ENCODE assay signal across 2 cellular contexts in genomic region chr6:84197708-84198107, GRCh38.
A peak's percentile ranks its signal among the peaks of the same experiment; 100 is the strongest.
TF ChIP-seq lines count a peak whose summit lies in the region.

No MANE protein-coding gene starts in this region.

TF ChIP-seq in HepG2, 621 proteins besides CTCF, POLR2A, EP300 and RAD21:
- TF ChIP-seq ZNF629 (CRISPR knock-in tag; conservative IDR thresholded peaks at IDR 0.05), result no peak
- no peak for TF ChIP-seq MAFK (conservative IDR thresholded peaks at IDR 0.05 in 1 of 2, IDR thresholded peaks at IDR 0.05 in 1 of 2; ENCODE audit: low read length in 2 of 2)
- TF ChIP-seq STAG1 (CRISPR knock-in tag; IDR thresholded peaks at IDR 0.05), result peak; percentile 24; the same call in 1 of the 2 replicates
- TF ChIP-seq MAFF (IDR thresholded peaks at IDR 0.05; ENCODE audit: low read depth, low read length), result 0 out of 2 replicates have a peak, but pooled peaks have one; percentile 6

TF ChIP-seq in endothelial cell of umbilical vein, 7 proteins besides CTCF, POLR2A, EP300 and RAD21:
- TF ChIP-seq MYC (IDR thresholded peaks at IDR 0.05; ENCODE audit: low read depth, low read length), result no peak
- TF ChIP-seq GATA2 (IDR thresholded peaks at IDR 0.05; ENCODE audit: insufficient read depth, insufficient read length, low read depth, low read length), result no peak
- TF ChIP-seq FOS (IDR thresholded peaks at IDR 0.05; ENCODE audit: borderline replicate concordance, insufficient read depth, low read length), result no peak
- TF ChIP-seq POLR2AphosphoS5 (IDR thresholded peaks at IDR 0.05; ENCODE audit: insufficient read depth, low read depth, low read length), result no peak
- no peak for TF ChIP-seq EZH2 (IDR thresholded peaks at IDR 0.05; ENCODE audit: borderline replicate concordance, low read depth, low read length, severe bottlenecking)
